Comparison of ENCODE assay signal across 11 cellular contexts in genomic region chr13:77415253-77416127, GRCh38.
DNase-seq lines count a peak whose midpoint lies in the region; ATAC-seq, FAIRE-seq and TF ChIP-seq lines count a peak whose summit lies in the region.
"Had no signal": no experiment of that assay in that cellular context is flagged by ENCODE, and none has a peak within 500 bp of the region (broad histone marks: within the 10 kb centered on the region; RNA-seq: fewer than 3 reads in every experiment).

No MANE protein-coding gene starts in this region.

- H3F3A ChIP-seq in MM.1S (ENCODE audit: insufficient read depth, low read length), result no peaks in the 10 kb centered on the region

- DNase-seq in GM12891 (ENCODE audit: insufficient read length, low spot score) (no peak), adipocyte (ENCODE audit: low read depth) (peak; percentile 7), Ammon's horn (ENCODE audit: low spot score) (no peak), MM.1S (no peak), pons (ENCODE audit: low spot score) (no peak)
- DNase-seq: CD8-positive, alpha-beta memory T cell; erythroblast; left ventricle myocardium inferior had no signal

- no peak for TF ChIP-seq CTCF in MM.1S (IDR thresholded peaks at IDR 0.05; ENCODE audit: low read length)

- ATAC-seq in GM19452 (IDR thresholded peaks at IDR 0.05; ENCODE audit: unreplicated experiment) (peak; percentile 77), HG03045 (IDR thresholded peaks at IDR 0.05; ENCODE audit: unreplicated experiment) (peak; percentile 72), HG03439 (IDR thresholded peaks at IDR 0.05; ENCODE audit: unreplicated experiment) (no peak)

- no peak overlapping the region for H3K4me3 ChIP-seq in adipocyte (ENCODE audit: low read length)
- no peak overlapping the region for H3K4me3 ChIP-seq in MM.1S (ENCODE audit: low read length)
- H3K4me3 ChIP-seq: left ventricle myocardium inferior had no signal

- H3K79me2 ChIP-seq in MM.1S (ENCODE audit: low read length), result no peaks in the 10 kb centered on the region

- H3K4me1 ChIP-seq in adipocyte (ENCODE audit: control insufficient read depth, insufficient read depth, low read length) (peaks cover 26% of the 10 kb centered on the region), MM.1S (ENCODE audit: low read length) (no peaks in the 10 kb centered on the region)
- H3K4me1 ChIP-seq: left ventricle myocardium inferior had no signal

- TF ChIP-seq POLR2A in GM12891 (IDR thresholded peaks at IDR 0.05; ENCODE audit: low read depth, low read length), result no peak

- H3K9ac ChIP-seq in adipocyte (ENCODE audit: low read length) (no peak overlapping the region), MM.1S (ENCODE audit: low read length) (no peak overlapping the region)

- H3K27me3 ChIP-seq in adipocyte (replicated peaks; ENCODE audit: control insufficient read depth, insufficient read depth, low read length) (no peaks in the 10 kb centered on the region), MM.1S (replicated peaks; ENCODE audit: insufficient read depth, low read length) (no peaks in the 10 kb centered on the region)

- H3K4me2 ChIP-seq in MM.1S (ENCODE audit: low read depth, low read length), result no peak overlapping the region

- peak; percentile 82 for FAIRE-seq in GM12891 (lab: Jason Lieb, UNC)

- H3K9me2 ChIP-seq in MM.1S (replicated peaks; ENCODE audit: insufficient read depth, low read length), result no peaks in the 10 kb centered on the region

- H3K36me3 ChIP-seq in adipocyte (ENCODE audit: control insufficient read depth, insufficient read depth, low read length, severe bottlenecking) (no peaks in the 10 kb centered on the region), MM.1S (replicated peaks; ENCODE audit: insufficient read depth, low read length) (no peaks in the 10 kb centered on the region)
- H3K36me3 ChIP-seq: left ventricle myocardium inferior had no signal

- H4K20me1 ChIP-seq in MM.1S (ENCODE audit: insufficient read depth, low read length), result no peaks in the 10 kb centered on the region

- H2AFZ ChIP-seq in MM.1S (ENCODE audit: low read length), result no peak overlapping the region

- H3K9me3 ChIP-seq in adipocyte (ENCODE audit: control insufficient read depth, low read length) (no peaks in the 10 kb centered on the region), MM.1S (replicated peaks; ENCODE audit: insufficient read depth, low read length) (no peaks in the 10 kb centered on the region)

- no peak overlapping the region for H3K27ac ChIP-seq in MM.1S (ENCODE audit: low read length)
- H3K27ac ChIP-seq: left ventricle myocardium inferior had no signal

TF ChIP-seq in GM12891, 5 proteins besides CTCF, POLR2A, EP300 and RAD21:
- TF ChIP-seq TAF1 (IDR thresholded peaks at IDR 0.05; ENCODE audit: low read depth, low read length) (no peak), PAX5 (IDR thresholded peaks at IDR 0.05; ENCODE audit: insufficient read depth, low read length, severe bottlenecking) (no peak), POU2F2 (IDR thresholded peaks at IDR 0.05; ENCODE audit: low read depth, low read length) (no peak), POLR2AphosphoS5 (IDR thresholded peaks at IDR 0.05; ENCODE audit: low read depth, low read length) (no peak), SPI1 (IDR thresholded peaks at IDR 0.05; ENCODE audit: low read depth, low read length) (peak; percentile 76)
